ENCODE assay signal across 11 cellular contexts in the genomic region with DNA sequence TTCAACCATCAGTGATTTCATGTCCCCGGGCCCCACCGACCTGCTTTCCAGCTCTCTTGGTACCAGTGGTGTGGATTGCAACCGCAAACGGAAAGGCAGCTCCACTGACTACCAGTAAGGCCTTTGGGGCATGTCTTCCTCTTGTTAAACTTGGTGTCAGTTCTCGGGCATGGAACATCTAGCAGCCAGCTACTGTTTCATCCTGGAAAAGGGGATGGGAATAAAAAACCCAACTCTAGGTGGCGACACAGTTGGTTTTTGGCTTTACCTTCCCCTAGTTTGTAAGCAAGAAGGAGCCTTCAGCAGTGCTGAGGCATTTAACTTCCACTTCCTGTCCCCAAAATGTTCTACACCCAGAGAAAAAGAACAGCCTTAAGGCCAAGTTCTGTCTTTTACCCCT.
DNase-seq lines count a peak whose midpoint lies in the region; ATAC-seq and TF ChIP-seq lines count a peak whose summit lies in the region.
"Had no signal": no experiment of that assay in that cellular context is flagged by ENCODE, and none has a peak within 500 bp of the region (broad histone marks: within the 10 kb centered on the region; RNA-seq: fewer than 3 reads in every experiment).

No MANE protein-coding gene starts in this region.

- peak overlapping the region in 1 of 2 donors; percentile 36 for H3K27ac Mint-ChIP-seq in stimulated activated naive CD8-positive, alpha-beta T cell treated with anti-CD3 and anti-CD28 coated beads, Interleukin-15, amount 100 ng/mL, for 72 hours
- H3K27ac Mint-ChIP-seq: activated CD4-positive, alpha-beta T cell treated with anti-CD3 and anti-CD28 coated beads, Interleukin-2, amount 10 ng/mL, durations not matched to agents 7 days and 5 days had no signal

- CTCF ChIA-PET in AG04449 (lab: Yijun Ruan, JAX) (interaction anchor here (0.8 to 10.4 kb wide), 12 partner anchors 9 to 146 kb away, joined by 3 to 96 read pairs (median 12); no protein-coding TSS in a partner anchor), RWPE1 (lab: Yijun Ruan, JAX) (interaction anchor here (0.6 kb wide), 1 partner anchor 38 kb away, joined by 3 read pairs; no protein-coding TSS in a partner anchor)

- H3K27ac ChIP-seq in effector memory CD4-positive, alpha-beta T cell (ENCODE audit: insufficient read depth, low read length, poor library complexity, severe bottlenecking) = no peak overlapping the region
- no peak overlapping the region for H3K27ac ChIP-seq in RWPE1

- TF ChIP-seq CTCF in AG04449 (IDR thresholded peaks at IDR 0.05; ENCODE audit: insufficient read depth, low read length, missing control alignments) (peak; percentile 19), GM12874 (IDR thresholded peaks at IDR 0.05; ENCODE audit: insufficient read depth, low read depth, low read length) (0 out of 2 replicates have a peak, but pooled peaks have one; percentile 8), foreskin fibroblast (IDR thresholded peaks at IDR 0.05; ENCODE audit: low read depth, low read length) (peak; percentile 23), RWPE1 (conservative IDR thresholded peaks at IDR 0.05; ENCODE audit: low read depth) (no peak)

- H3K27me3 ChIP-seq in effector memory CD4-positive, alpha-beta T cell (replicated peaks; ENCODE audit: control insufficient read depth, insufficient read depth, low read length, poor library complexity, severe bottlenecking) = no peaks in the 10 kb centered on the region

- H3K4me3 ChIP-seq in AG04449 (ENCODE audit: low read depth, low read length) (no peak overlapping the region), foreskin fibroblast (ENCODE audit: low read depth in 1 of 2, low read length in 2 of 2) (no peak overlapping the region)
- H3K4me3 ChIP-seq in effector memory CD4-positive, alpha-beta T cell (ENCODE audit: insufficient read depth, low read depth, low read length, poor library complexity, severe bottlenecking) = no peak overlapping the region

- DNase-seq in AG04449 (ENCODE audit: low read depth, low spot score) (no peak), OCI-M1 (lab: John Stamatoyannopoulos, UW) (peak; percentile 50), foreskin fibroblast (peak in 1 of 2 donors; percentile 18), RWPE1 (ENCODE audit: low spot score) (no peak)
- no peak for DNase-seq in stimulated activated naive CD8-positive, alpha-beta T cell treated with anti-CD3 and anti-CD28 coated beads, Interleukin-15, amount 100 ng/mL, for 72 hours
- DNase-seq in effector memory CD4-positive, alpha-beta T cell = no peak
- DNase-seq: activated CD4-positive, alpha-beta T cell treated with anti-CD3 and anti-CD28 coated beads, Interleukin-2, amount 10 ng/mL, durations not matched to agents 7 days and 5 days; midbrain; NCI-H187 had no signal

- H3K4me1 Mint-ChIP-seq in stimulated activated naive CD8-positive, alpha-beta T cell treated with anti-CD3 and anti-CD28 coated beads, Interleukin-15, amount 100 ng/mL, for 72 hours = no peaks in the 10 kb centered on the region

- POLR2A ChIA-PET in AG04449 (lab: Yijun Ruan, JAX) = no interaction called here
- POLR2A ChIA-PET in RWPE1 (lab: Yijun Ruan, JAX; ENCODE audit: low non-redundant PET) = no interaction called here

- H3K27me3 Mint-ChIP-seq in stimulated activated naive CD8-positive, alpha-beta T cell treated with anti-CD3 and anti-CD28 coated beads, Interleukin-15, amount 100 ng/mL, for 72 hours = no peaks in the 10 kb centered on the region
- H3K27me3 Mint-ChIP-seq: activated CD4-positive, alpha-beta T cell treated with anti-CD3 and anti-CD28 coated beads, Interleukin-2, amount 10 ng/mL, durations not matched to agents 7 days and 5 days had no signal

- H3K4me3 Mint-ChIP-seq in stimulated activated naive CD8-positive, alpha-beta T cell treated with anti-CD3 and anti-CD28 coated beads, Interleukin-15, amount 100 ng/mL, for 72 hours = no peak overlapping the region
- H3K4me3 Mint-ChIP-seq: activated CD4-positive, alpha-beta T cell treated with anti-CD3 and anti-CD28 coated beads, Interleukin-2, amount 10 ng/mL, durations not matched to agents 7 days and 5 days had no signal

- H3K4me1 ChIP-seq in effector memory CD4-positive, alpha-beta T cell (ENCODE audit: control insufficient read depth, insufficient read depth, low read length, poor library complexity, severe bottlenecking) = no peaks in the 10 kb centered on the region

- no peak for ATAC-seq in GM19023 (IDR thresholded peaks at IDR 0.05; ENCODE audit: unreplicated experiment)
- ATAC-seq in stimulated activated naive CD8-positive, alpha-beta T cell treated with anti-CD3 and anti-CD28 coated beads, Interleukin-15, amount 100 ng/mL, for 72 hours = no peak

- no peaks in the 10 kb centered on the region for H3K9me3 Mint-ChIP-seq in stimulated activated naive CD8-positive, alpha-beta T cell treated with anti-CD3 and anti-CD28 coated beads, Interleukin-15, amount 100 ng/mL, for 72 hours
- H3K9me3 Mint-ChIP-seq: activated CD4-positive, alpha-beta T cell treated with anti-CD3 and anti-CD28 coated beads, Interleukin-2, amount 10 ng/mL, durations not matched to agents 7 days and 5 days had no signal

- H3K36me3 ChIP-seq in effector memory CD4-positive, alpha-beta T cell (ENCODE audit: control insufficient read depth, insufficient read depth, low read length) = peaks cover 62% of the 10 kb centered on the region

- no peaks in the 10 kb centered on the region for H3K9me3 ChIP-seq in effector memory CD4-positive, alpha-beta T cell (ENCODE audit: control insufficient read depth, low read length)
